In the genomic region with DNA sequence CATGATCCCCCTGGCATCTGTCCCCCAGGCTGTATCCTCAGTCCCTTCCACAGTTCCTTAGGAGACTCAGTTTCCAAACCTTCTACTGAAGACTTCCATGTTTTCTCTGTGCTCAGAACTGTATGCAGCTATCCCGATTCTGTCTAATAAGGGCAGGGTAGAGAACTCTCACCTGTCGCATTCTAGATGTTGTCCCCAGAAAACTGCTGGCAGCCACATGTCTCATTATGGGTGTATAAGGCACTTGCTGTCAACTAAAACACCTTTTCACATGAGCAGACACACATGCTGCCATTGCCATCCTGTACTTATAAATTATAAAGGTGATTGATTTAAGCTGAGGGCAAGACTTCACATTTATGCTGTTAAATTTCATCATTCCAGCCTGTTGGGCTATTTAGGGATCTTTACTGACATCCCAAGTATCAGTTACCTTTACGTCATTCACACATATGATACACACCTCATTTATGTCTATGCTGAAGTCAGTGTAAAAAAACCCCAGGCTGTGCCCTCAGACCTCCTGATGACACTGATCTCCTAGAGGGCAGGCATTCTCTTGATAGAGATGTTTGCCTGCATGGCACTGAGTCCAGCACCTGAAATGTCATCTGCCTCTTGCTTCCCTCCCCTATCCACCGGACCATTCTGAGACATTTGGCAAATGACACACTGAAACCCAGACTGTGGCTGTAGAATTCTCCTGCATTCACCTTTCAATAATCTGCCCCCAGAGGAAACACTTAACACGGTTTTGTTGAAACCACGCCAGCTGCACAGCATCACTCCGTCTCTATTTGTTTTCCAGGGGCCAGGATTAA, we compare ENCODE assay signal across 9 cellular contexts. TPM values are rescaled to one million over a fixed set of nuclear protein-coding genes. Genes with fewer than 3 reads are reported as not detected.
DNase-seq lines count a peak whose midpoint lies in the region; ATAC-seq and TF ChIP-seq lines count a peak whose summit lies in the region.
"Had no signal": no experiment of that assay in that cellular context is flagged by ENCODE, and none has a peak within 500 bp of the region (broad histone marks: within the 10 kb centered on the region; RNA-seq: fewer than 3 reads in every experiment).

No MANE protein-coding gene starts in this region.

- intact Hi-C loops in sigmoid colon (cut with DNase I) (loop anchor here (10.0 kb wide), 1 partner anchor 537 kb away; a partner anchor contains a TSS), cardiac septum (cut with DNase I) (loop anchor here (10.0 kb wide), 2 partner anchors 537 to 607 kb away; a partner anchor contains a TSS)

- no peaks in the 10 kb centered on the region for H3K27me3 ChIP-seq in sigmoid colon

- ATAC-seq in HG03432 (IDR thresholded peaks at IDR 0.05; ENCODE audit: unreplicated experiment) (peak; percentile 54), HG03135 (IDR thresholded peaks at IDR 0.05; ENCODE audit: unreplicated experiment) (no peak)

- no peaks in the 10 kb centered on the region for H3K36me3 ChIP-seq in sigmoid colon

- H3K27ac ChIP-seq in angular gyrus (ENCODE audit: low read depth, low read length), result peak overlapping the region; percentile 18
- H3K27ac ChIP-seq in sigmoid colon, result peak overlapping the region; percentile 82 to 90 (median 84)

- peak; percentile 25 for DNase-seq in DMS79 treated with DMSO at 0.1 percent for 48 hours (lab: John Stamatoyannopoulos, UW)
- no peak for DNase-seq in DMS79 (lab: John Stamatoyannopoulos, UW)
- no peak for DNase-seq in sigmoid colon
- DNase-seq in amygdala (lab: John Stamatoyannopoulos, UW), result no peak
- DNase-seq in cardiac septum (ENCODE audit: low spot score), result no peak
- DNase-seq: 8988T had no signal

- no peak for TF ChIP-seq POLR2A in sigmoid colon (IDR thresholded peaks at IDR 0.05)

- peaks cover 0 to 84% (median 55%) of the 10 kb centered on the region in 4 donors for H3K4me1 ChIP-seq in sigmoid colon

- H3K4me3 ChIP-seq in sigmoid colon, result no peak overlapping the region

- 73 to 81% methylated on average over 7 of the region's 7 CpGs for WGBS in sigmoid colon, 2 donors

- TF ChIP-seq EP300 in sigmoid colon (IDR thresholded peaks at IDR 0.05), result no peak

- TF ChIP-seq CTCF in sigmoid colon (IDR thresholded peaks at IDR 0.05), result no peak

- H3K9me3 ChIP-seq in sigmoid colon, result no peaks in the 10 kb centered on the region

RNA-seq across cellular contexts. Expression of a gene that starts 35.8 kb away (rescaled TPM):
- 10 to 100 TPM; 23.5 to 35.5 (median 30.1) TPM for total RNA-seq in sigmoid colon
- 10 to 100 TPM in 1 of 3 donors, 1 to 10 TPM in 2; 6.6 to 13.5 (median 7.2) TPM for polyA plus RNA-seq in sigmoid colon
- 7.7 TPM for total RNA-seq in cardiac septum

RNA-seq across cellular contexts. Expression of a gene that starts 36.0 kb away (rescaled TPM):
- total RNA-seq in sigmoid colon, result 10 to 100 TPM; 15.5 to 24.7 (median 22.1) TPM
- polyA plus RNA-seq in sigmoid colon, result 10 to 100 TPM; 10.9 to 13.4 (median 13.2) TPM
- total RNA-seq in cardiac septum, result 12.6 TPM
